ENCODE assay signal across 8 cellular contexts in the genomic region with DNA sequence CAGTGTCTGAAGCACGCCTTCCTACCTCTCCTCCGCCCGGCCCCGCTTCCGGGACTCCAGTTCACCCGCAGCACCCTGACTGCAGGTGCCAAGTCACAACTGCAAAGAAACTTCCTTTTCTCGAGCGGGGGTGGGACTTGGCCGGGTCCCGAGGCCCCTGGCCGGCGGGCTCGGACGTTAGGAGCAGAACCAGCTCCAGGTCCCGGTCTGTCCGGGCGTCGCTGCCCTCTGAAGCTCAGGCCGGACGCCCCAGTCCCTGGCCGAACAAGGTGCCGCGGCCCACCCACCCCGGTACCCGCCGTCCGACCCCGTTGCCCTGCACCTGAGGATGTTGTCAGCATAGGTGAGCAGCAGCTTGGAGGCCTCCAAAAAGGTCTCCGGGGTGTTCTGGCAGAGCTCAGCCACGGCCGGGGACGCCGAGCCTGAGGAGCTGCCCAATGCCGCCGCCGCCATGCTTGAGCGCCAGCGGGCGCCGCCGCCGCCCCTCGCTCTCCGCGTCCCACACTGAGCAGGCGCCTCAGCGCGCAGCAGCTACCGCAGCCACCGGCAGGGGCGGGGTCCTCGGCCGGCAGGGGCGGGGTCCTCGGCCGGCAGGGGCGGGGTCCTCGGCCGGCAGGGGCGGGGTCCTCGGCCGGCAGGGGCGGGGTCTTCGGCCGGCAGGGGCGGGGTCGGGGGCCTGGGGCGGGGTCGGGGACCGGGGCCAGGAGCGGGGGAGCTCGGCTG. TPM values are rescaled to one million over a fixed set of nuclear protein-coding genes. Genes with fewer than 3 reads are reported as not detected.
A peak's percentile ranks its signal among the peaks of the same experiment; 100 is the strongest.
DNase-seq lines count a peak whose midpoint lies in the region; ATAC-seq, FAIRE-seq and TF ChIP-seq lines count a peak whose summit lies in the region.

Gene NGLY1 (minus strand): TSS at position 506 of the 723 bp plus-strand sequence. CDS start 53 bp downstream, at position 453.

- H3K4me2 ChIP-seq in A549 = peak within 1 kb of the TSS; percentile 90

- peak within 1 kb of the TSS; percentile 87 for H3K4me3 ChIP-seq in A549
- peak within 1 kb of the TSS; percentile 95 for H3K4me3 ChIP-seq in kidney epithelial cell (ENCODE audit: low read depth, low read length)

- TF ChIP-seq RAD21 in A549 (conservative IDR thresholded peaks at IDR 0.05 in 1 of 2, IDR thresholded peaks at IDR 0.05 in 1 of 2) = no peak

- no peaks in the 10 kb centered on the region for H3K9me3 ChIP-seq in A549

- DNase-seq in A549 (ENCODE audit: low read depth in 1 of 2, low spot score in 1 of 2) = peak; percentile 74 to 83
- DNase-seq in NCI-H345 (lab: John Stamatoyannopoulos, UW) = peak; percentile 78
- DNase-seq in activated CD4-positive, CD25-positive, alpha-beta regulatory T cell treated with anti-CD3 and anti-CD28 coated beads, Interleukin-2, amount 50 U/mL, for 72 hours = peak; percentile 88
- peak; percentile 74 for DNase-seq in cerebellar cortex (ENCODE audit: low spot score)
- DNase-seq in kidney epithelial cell (ENCODE audit: low read depth) = peak; percentile 31
- peak; percentile 88 for DNase-seq in stimulated activated CD4-positive, alpha-beta T cell treated with anti-CD3 and anti-CD28 coated beads, Interleukin-15, amount 100 ng/mL, for 24 hours

- ATAC-seq in A549 (peak; percentile 95 to 98), GM18858 (IDR thresholded peaks at IDR 0.05; ENCODE audit: unreplicated experiment) (peak; percentile 57), HG03064 (IDR thresholded peaks at IDR 0.05; ENCODE audit: low read depth, unreplicated experiment) (peak; percentile 79)

- TF ChIP-seq EP300 in A549 (IDR thresholded peaks at IDR 0.05) = no peak

- peak within 1 kb of the TSS; percentile 93 to 100 for H3K27ac ChIP-seq in A549

- H3K4me1 ChIP-seq in A549 = peaks cover 15% of the 10 kb centered on the region; the same call in 2 of the 3 replicates

- TF ChIP-seq CTCF in A549 (IDR thresholded peaks at IDR 0.05) (no peak), kidney epithelial cell (IDR thresholded peaks at IDR 0.05; ENCODE audit: insufficient read depth, low read length, poor library complexity, severe bottlenecking) (no peak)

- POLR2A ChIA-PET in A549 (lab: Yijun Ruan, JAX) = interaction anchor here (0.7 to 2.0 kb wide), 10 partner anchors 10 to 812 kb away, joined by 3 to 10 read pairs (median 5); no protein-coding TSS in a partner anchor

- TF ChIP-seq POLR2A in A549 (IDR thresholded peaks at IDR 0.05; ENCODE audit: low read length) = peak; percentile 96

- H3K27me3 ChIP-seq in kidney epithelial cell (ENCODE audit: control insufficient read depth, insufficient read depth, low read length) = no peaks in the 10 kb centered on the region

- no peaks in the 10 kb centered on the region for H3K36me3 ChIP-seq in kidney epithelial cell (ENCODE audit: control insufficient read depth, insufficient read depth, low read length)

- CTCF ChIA-PET in A549 (lab: Yijun Ruan, JAX) = interaction anchor here (1.0 to 1.3 kb wide), 2 partner anchors 30 to 135 kb away, joined by 4 to 5 read pairs; no protein-coding TSS in a partner anchor

- no peak for FAIRE-seq in A549 (lab: Jason Lieb, UNC)

- WGBS in A549 (ENCODE audit: missing lambda C conversion rate) = 2% methylated on average over 33 of the region's 72 CpGs

TF ChIP-seq in A549, 52 proteins besides CTCF, POLR2A, EP300 and RAD21:
- TF ChIP-seq, protein P1, sequence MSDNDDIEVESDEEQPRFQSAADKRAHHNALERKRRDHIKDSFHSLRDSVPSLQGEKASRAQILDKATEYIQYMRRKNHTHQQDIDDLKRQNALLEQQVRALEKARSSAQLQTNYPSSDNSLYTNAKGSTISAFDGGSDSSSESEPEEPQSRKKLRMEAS (IDR thresholded peaks at IDR 0.05) = peak; percentile 35; the same call in 1 of the 2 replicates
- TF ChIP-seq CBX2 (IDR thresholded peaks at IDR 0.05; ENCODE audit: borderline replicate concordance, low read depth) = no peak
- peak; percentile 56; the same call in 1 of the 2 replicates for TF ChIP-seq PHF8 (IDR thresholded peaks at IDR 0.05; ENCODE audit: borderline replicate concordance, low read depth)
- TF ChIP-seq BCL3 (IDR thresholded peaks at IDR 0.05) = peak; percentile 81; the same call in 2 of the 3 replicates
- TF ChIP-seq JUN (IDR thresholded peaks at IDR 0.05) = peak; percentile 52 to 83; a peak in 3 of 5 replicates
- no peak for TF ChIP-seq HOXB5 (CRISPR knock-in tag; IDR thresholded peaks at IDR 0.05)
- TF ChIP-seq KDM5A (IDR thresholded peaks at IDR 0.05) = no peak

RNA-seq across cellular contexts. Expression of gene NGLY1, which starts in this region (rescaled TPM):
- 29.2 and 46.3 TPM in 2 replicates for polyA plus RNA-seq in A549 (2011; rRNA removed)
- polyA plus RNA-seq in A549 (2012; cell fraction: cytosol; rRNA removed) = 5.8 and 6.7 TPM in 2 replicates
- 4.0 and 8.4 TPM in 2 replicates for polyA plus RNA-seq in A549 (2012; cell fraction: nucleus; rRNA removed)
- 25.2 to 27.5 TPM (median 25.4 TPM) in 3 replicates for polyA plus RNA-seq in A549 (2017; fragmentation: RNase III; extraction: RNeasy Plus Mini Kit Qiagen cat#74134 plus additional on column Dnase treatment)
- 18.8 and 26.2 TPM in 2 replicates for polyA minus RNA-seq in A549 (2011; rRNA and poly(A)+ RNA removed)
- total RNA-seq in kidney epithelial cell = 23.3 TPM in 2 replicates

Comparison
In these comparisons a context has a peak if more than half of its experiments do, and no peak if none do; other contexts are left out.
1. Peak in every context shown above with its lines: DNase-seq, ATAC-seq, H3K4me3 ChIP-seq and H3K27ac ChIP-seq.
2. DNase-seq: peak in every context shown above with its lines; median percentile 88 in activated CD4-positive, CD25-positive, alpha-beta regulatory T cell treated with anti-CD3 and anti-CD28 coated beads, Interleukin-2, amount 50 U/mL, for 72 hours; 88 in stimulated activated CD4-positive, alpha-beta T cell treated with anti-CD3 and anti-CD28 coated beads, Interleukin-15, amount 100 ng/mL, for 24 hours; 78 in A549; 78 in NCI-H345; 74 in cerebellar cortex; 31 in kidney epithelial cell.